8 cellular contexts compared by ENCODE assay signal in genomic region chr5:177455036-177455660, GRCh38. TPM values are rescaled to one million over a fixed set of nuclear protein-coding genes. Genes with fewer than 3 reads are reported as not detected.
DNase-seq lines count a peak whose midpoint lies in the region; ATAC-seq lines count a peak whose summit lies in the region.

No MANE protein-coding gene starts in this region.

- peak; percentile 63 for ATAC-seq in GM19395 (IDR thresholded peaks at IDR 0.05; ENCODE audit: unreplicated experiment)
- peak; percentile 42 for ATAC-seq in HG03521 (IDR thresholded peaks at IDR 0.05; ENCODE audit: unreplicated experiment)

- peak overlapping the region; percentile 87 for H3K27ac ChIP-seq in CD8-positive, alpha-beta memory T cell (ENCODE audit: low read depth, low read length)
- H3K27ac ChIP-seq in epithelial cell of prostate: peak overlapping the region; percentile 71

- no peaks in the 10 kb centered on the region for H3K27me3 ChIP-seq in CD8-positive, alpha-beta memory T cell (ENCODE audit: insufficient read depth, low read length, poor library complexity, severe bottlenecking)

- peaks cover 20% of the 10 kb centered on the region for H3K4me1 ChIP-seq in CD8-positive, alpha-beta memory T cell (ENCODE audit: insufficient read depth, low read length)

- no peaks in the 10 kb centered on the region for H3K36me3 ChIP-seq in CD8-positive, alpha-beta memory T cell (ENCODE audit: insufficient read depth, low read length)

- H3K4me3 ChIP-seq in CD8-positive, alpha-beta memory T cell (ENCODE audit: low read length): peak overlapping the region; percentile 59

- no peaks in the 10 kb centered on the region for H3K9me3 Mint-ChIP-seq in CD8-positive, alpha-beta memory T cell

- H3K4me1 Mint-ChIP-seq in CD8-positive, alpha-beta memory T cell: peaks cover 19 to 32% (median 19%) of the 10 kb centered on the region in 3 donors

- peaks cover 0 to 4% of the 10 kb centered on the region in 2 donors for H3K27me3 Mint-ChIP-seq in CD8-positive, alpha-beta memory T cell

- H3K36me3 Mint-ChIP-seq in CD8-positive, alpha-beta memory T cell: peaks cover 0 to 11% (median 2%) of the 10 kb centered on the region in 3 donors

- no peaks in the 10 kb centered on the region for H3K9me3 ChIP-seq in CD8-positive, alpha-beta memory T cell (ENCODE audit: low read length)

- peak; percentile 89 to 97 (median 94) for DNase-seq in CD8-positive, alpha-beta memory T cell
- DNase-seq in NOMO-1 treated with DMSO at 0.1 percent for 48 hours (lab: John Stamatoyannopoulos, UW; ENCODE audit: unreplicated experiment) (peak; percentile 44), epithelial cell of prostate (ENCODE audit: low read depth, low spot score) (no peak), myocyte (ENCODE audit: low read depth) (peak; percentile 76)
- DNase-seq in activated CD8-positive, alpha-beta memory T cell treated with anti-CD3 and anti-CD28 coated beads, Interleukin-2, amount 50 U/mL, for 4 hours: peak; percentile 95
- DNase-seq in stimulated activated CD8-positive, alpha-beta memory T cell treated with anti-CD3 and anti-CD28 coated beads, Interleukin-7, amount 100 ng/mL, for 48 hours (ENCODE audit: extremely low read depth in 1 of 2, low read depth in 1 of 2): peak; percentile 85 to 86

- CTCF ChIA-PET in CD8-positive, alpha-beta memory T cell (lab: Charles Lee): interaction anchor here (0.7 to 20.8 kb wide), 36 partner anchors 11 to 146 kb away, joined by 3 to 326 read pairs (median 6); partner anchors contain the start of genes DBN1, DDX41, F12 and GRK6

- peak overlapping the region; percentile 85 to 94 (median 90) for H3K4me3 Mint-ChIP-seq in CD8-positive, alpha-beta memory T cell

- POLR2A ChIA-PET in CD8-positive, alpha-beta memory T cell (lab: Charles Lee): interaction anchor here (0.6 to 6.8 kb wide), 17 partner anchors 10 to 453 kb away, joined by 3 to 112 read pairs (median 7); partner anchors contain the start of genes GRK6, PDLIM7 and PRR7

- H3K27ac Mint-ChIP-seq in CD8-positive, alpha-beta memory T cell: peak overlapping the region; percentile 66 to 97 (median 84)

RNA-seq across cellular contexts. Expression of gene PRR7, which starts 8.5 kb away (rescaled TPM):
- total RNA-seq in CD8-positive, alpha-beta memory T cell: 10 to 100 TPM; 14.7 to 15.3 TPM
- 22.1 TPM for polyA plus RNA-seq in CD8-positive, alpha-beta memory T cell
- total RNA-seq in myocyte: 23.1 and 38.7 TPM in 2 replicates
- polyA plus RNA-seq in myocyte (2012): 12.4 TPM

RNA-seq across cellular contexts. Expression of gene DBN1, which starts 18.3 kb away (rescaled TPM):
- 10 to 100 TPM; 47.9 to 50.5 TPM for total RNA-seq in CD8-positive, alpha-beta memory T cell
- polyA plus RNA-seq in CD8-positive, alpha-beta memory T cell: 28.1 TPM
- total RNA-seq in myocyte: 311 and 455 TPM in 2 replicates
- polyA plus RNA-seq in myocyte (2012): 336 TPM

RNA-seq across cellular contexts. Expression of gene GRK6, which starts 28.7 kb away (rescaled TPM):
- 100 to 1,000 TPM; 180 to 185 TPM for total RNA-seq in CD8-positive, alpha-beta memory T cell
- polyA plus RNA-seq in CD8-positive, alpha-beta memory T cell: 201 TPM
- 19.8 and 27.8 TPM in 2 replicates for total RNA-seq in myocyte
- polyA plus RNA-seq in myocyte (2012): 15.4 TPM

RNA-seq across cellular contexts. Expression of gene PDLIM7, which starts 42.3 kb away (rescaled TPM):
- total RNA-seq in CD8-positive, alpha-beta memory T cell: 10 to 100 TPM; 28.4 to 30.4 TPM
- polyA plus RNA-seq in CD8-positive, alpha-beta memory T cell: 6.0 TPM
- 302 and 340 TPM in 2 replicates for total RNA-seq in myocyte
- 616 TPM for polyA plus RNA-seq in myocyte (2012)

RNA-seq across cellular contexts. Expression of gene F12, which starts 45.8 kb away (rescaled TPM):
- 10 to 100 TPM in 1 of 2 experiments, 1 to 10 TPM in 1; 9.2 to 10.3 TPM for total RNA-seq in CD8-positive, alpha-beta memory T cell
- 1.9 TPM for polyA plus RNA-seq in CD8-positive, alpha-beta memory T cell
- total RNA-seq in myocyte: 0.86 and 0.94 TPM in 2 replicates
- 0.64 TPM for polyA plus RNA-seq in myocyte (2012)
